Comparison of ENCODE assay signal across 25 cellular contexts in the genomic region with DNA sequence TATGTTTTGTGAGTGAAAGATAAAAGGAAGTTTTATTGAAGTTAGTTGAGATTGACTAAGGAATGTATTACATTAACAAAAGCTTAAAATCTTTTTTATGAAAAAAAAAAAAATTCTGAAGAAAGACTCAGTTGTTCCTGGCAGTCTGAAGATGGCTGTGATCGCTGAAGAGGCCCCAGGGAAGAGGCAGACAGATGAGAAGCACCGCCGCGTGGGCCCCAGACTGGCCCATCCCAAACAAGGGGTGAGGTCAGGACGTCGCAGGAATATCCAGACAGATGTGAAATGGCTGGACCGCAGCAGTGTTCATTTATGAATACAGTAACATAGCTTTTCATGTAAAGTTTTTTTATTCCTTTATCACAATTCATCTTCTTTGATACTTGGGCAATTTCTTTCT.
"Had no signal": no experiment of that assay in that cellular context is flagged by ENCODE, and none has a peak within 500 bp of the region (broad histone marks: within the 10 kb centered on the region; RNA-seq: fewer than 3 reads in every experiment).

No MANE protein-coding gene starts in this region.

- DNase-seq: naive thymus-derived CD4-positive, alpha-beta T cell; natural killer cell; occipital lobe; ovary; posterior cingulate gyrus; psoas muscle; right lobe of liver; spleen; stimulated activated CD4-positive, alpha-beta T cell treated with anti-CD3 and anti-CD28 coated beads, Interleukin-12 subunit alpha, Interleukin-12 subunit beta, amount 100 ng/mL, for 4 hours; stimulated activated CD4-positive, alpha-beta T cell treated with anti-CD3 and anti-CD28 coated beads, Interleukin-1b, Interleukin-23, amount 100 ng/mL, for 48 hours; stimulated activated CD4-positive, alpha-beta T cell treated with anti-CD3 and anti-CD28 coated beads, Interleukin-4, amount 100 ng/mL, for 1 hour; stimulated activated naive CD4-positive, alpha-beta T cell; stimulated activated naive CD8-positive, alpha-beta T cell treated with anti-CD3 and anti-CD28 coated beads, Interleukin-15, amount 100 ng/mL, for 72 hours; stimulated activated naive CD8-positive, alpha-beta T cell treated with anti-CD3 and anti-CD28 coated beads, Interleukin-15, Interleukin-2, amounts not matched to agents 100 U/mL and 50 U/mL, for 24 hours; testis; tibial artery; transverse colon; upper lobe of right lung; uterus had no signal

- ATAC-seq: naive thymus-derived CD4-positive, alpha-beta T cell; natural killer cell; psoas muscle; right lobe of liver; stimulated activated effector memory CD8-positive, alpha-beta T cell treated with anti-CD3 and anti-CD28 coated beads, Interleukin-12 subunit alpha, Interleukin-12 subunit beta, amount 100 ng/mL, for 72 hours; stimulated activated naive CD8-positive, alpha-beta T cell treated with anti-CD3 and anti-CD28 coated beads, Interleukin-15, amount 100 ng/mL, for 72 hours; stimulated activated naive CD8-positive, alpha-beta T cell treated with anti-CD3 and anti-CD28 coated beads, Interleukin-15, Interleukin-2, amounts not matched to agents 100 U/mL and 50 U/mL, for 24 hours; upper lobe of right lung had no signal

- H3K4me3 ChIP-seq: neural progenitor cell, ovary, psoas muscle, right lobe of liver, skin epidermis, smooth muscle cell, spleen, suprapubic skin, testis, tibial artery, transverse colon, upper lobe of right lung, uterus had no signal

- H3K27me3 ChIP-seq: neural progenitor cell, ovary, right lobe of liver, spleen, suprapubic skin, testis, tibial artery, transverse colon, upper lobe of right lung, uterus had no signal

- H3K9me3 ChIP-seq: ovary, psoas muscle, right lobe of liver, spleen, suprapubic skin, testis, tibial artery, transverse colon, upper lobe of right lung, uterus had no signal

- H3K4me1 ChIP-seq: neural progenitor cell, parathyroid adenoma, psoas muscle, right lobe of liver, spleen, suprapubic skin, testis, tibial artery, transverse colon, upper lobe of right lung, uterus had no signal

- H3K36me3 ChIP-seq: neural progenitor cell, ovary, right lobe of liver, spleen, suprapubic skin, tibial artery, transverse colon, upper lobe of right lung, uterus had no signal

- H3K27ac ChIP-seq: neural progenitor cell, ovary, parathyroid adenoma, psoas muscle, right lobe of liver, skin epidermis, spleen, suprapubic skin, testis, tibial artery, transverse colon, upper lobe of right lung, uterus had no signal
